Comparison of ENCODE assay signal across 18 cellular contexts in genomic region chrX:41412261-41413167, GRCh38. TPM values are rescaled to one million over a fixed set of nuclear protein-coding genes. Genes with fewer than 3 reads are reported as not detected.
A peak's percentile ranks its signal among the peaks of the same experiment; 100 is the strongest.
DNase-seq lines count a peak whose midpoint lies in the region; ATAC-seq, FAIRE-seq and TF ChIP-seq lines count a peak whose summit lies in the region.
"Had no signal": no experiment of that assay in that cellular context is flagged by ENCODE, and none has a peak within 500 bp of the region (broad histone marks: within the 10 kb centered on the region; RNA-seq: fewer than 3 reads in every experiment).

No MANE protein-coding gene starts in this region.

- no peak overlapping the region for H3K4ac ChIP-seq in H1 (replicated peaks; ENCODE audit: insufficient read length, low read depth, low read length)

- H3K27me3 ChIP-seq in H1 (replicated peaks in 1 of 4; ENCODE audit: control insufficient read depth in 3 of 4, extremely low read depth in 1 of 4, insufficient read depth in 3 of 4, low read length in 3 of 4) (no peaks in the 10 kb centered on the region), pancreas (peaks cover 0 to 15% (median 0%) of the 10 kb centered on the region in 4 donors), vagina (no peaks in the 10 kb centered on the region)
- H3K27me3 ChIP-seq: testis had no signal

- intact Hi-C loops in activated CD8-positive, alpha-beta T cell treated with anti-CD3 and anti-CD28 coated beads for 36 hours (cut with micrococcal nuclease) = no loop called here
- intact Hi-C loops in pancreas (cut with DNase I) (no loop called here), vagina (cut with DNase I) (no loop called here), OCI-LY7 (cut with micrococcal nuclease; ENCODE audit: unreplicated experiment) (no loop called here)

- H2BK20ac ChIP-seq in H1 (ENCODE audit: low read length) = no peak overlapping the region

- H3K18ac ChIP-seq in H1 (ENCODE audit: extremely low read depth, low read length) = no peak overlapping the region

- H3K23me2 ChIP-seq in H1 (ENCODE audit: low read depth, low read length) = no peaks in the 10 kb centered on the region

- CTCF ChIA-PET in activated CD8-positive, alpha-beta T cell treated with anti-CD3 and anti-CD28 coated beads for 36 hours (lab: Charles Lee) = no interaction called here
- CTCF ChIA-PET in activated CD8-positive, alpha-beta T cell treated with anti-CD3 and anti-CD28 coated beads, Interleukin-2, amount 10 ng/mL, durations not matched to agents 7 days and 5 days (lab: Charles Lee) = no interaction called here
- CTCF ChIA-PET in H1 (lab: Charles Lee; ENCODE audit: partially characterized antibody) = interaction anchor here (0.7 to 0.8 kb wide), 3 partner anchors 48 to 110 kb away, joined by 3 read pairs; no protein-coding TSS in a partner anchor
- CTCF ChIA-PET in OCI-LY7 (lab: Charles Lee; ENCODE audit: unreplicated experiment) = no interaction called here

- TF ChIP-seq EP300 in H1 (IDR thresholded peaks at IDR 0.05; ENCODE audit: borderline replicate concordance in 1 of 2, low read depth in 2 of 2, low read length in 2 of 2) = no peak

- no peak for TF ChIP-seq CTCF in activated CD8-positive, alpha-beta T cell treated with anti-CD3 and anti-CD28 coated beads for 36 hours (IDR thresholded peaks at IDR 0.05)
- no peak for TF ChIP-seq CTCF in H1 (IDR thresholded peaks at IDR 0.05; ENCODE audit: control extremely low read depth in 1 of 3, insufficient read depth in 1 of 3, low read depth in 1 of 3, low read length in 3 of 3)
- no peak for TF ChIP-seq CTCF in pancreas (IDR thresholded peaks at IDR 0.05)
- no peak for TF ChIP-seq CTCF in vagina (IDR thresholded peaks at IDR 0.05)
- TF ChIP-seq CTCF in OCI-LY7 (conservative IDR thresholded peaks at IDR 0.05; ENCODE audit: low read length) = no peak

- H3K9me3 Mint-ChIP-seq in activated CD8-positive, alpha-beta T cell treated with anti-CD3 and anti-CD28 coated beads for 36 hours = no peaks in the 10 kb centered on the region
- H3K9me3 Mint-ChIP-seq in activated CD8-positive, alpha-beta T cell treated with anti-CD3 and anti-CD28 coated beads, Interleukin-2, amount 10 ng/mL, durations not matched to agents 7 days and 5 days (ENCODE audit: insufficient read depth) = no peaks in the 10 kb centered on the region
- H3K9me3 Mint-ChIP-seq: activated B cell treated with CpG ODN at 0.5 μM for 24 hours had no signal

- H4K91ac ChIP-seq in H1 (replicated peaks; ENCODE audit: insufficient read length, low read length) = no peak overlapping the region

- H3K27ac ChIP-seq in H1 (ENCODE audit: low read depth, low read length) (no peak overlapping the region), pancreas (no peak overlapping the region), vagina (no peak overlapping the region), OCI-LY7 (ENCODE audit: low read depth, low read length, poor library complexity, severe bottlenecking) (no peak overlapping the region)
- H3K27ac ChIP-seq: testis had no signal

- H3K4me2 ChIP-seq in H1 (ENCODE audit: insufficient read depth in 1 of 2, low read depth in 2 of 2, low read length in 2 of 2) (no peak overlapping the region), OCI-LY7 (ENCODE audit: low read length) (no peak overlapping the region)

- no peak overlapping the region for H2AK5ac ChIP-seq in H1 (ENCODE audit: low read depth, low read length)

- no peaks in the 10 kb centered on the region for H3K79me1 ChIP-seq in H1 (ENCODE audit: low read depth, low read length)

- H3K36me3 ChIP-seq in H1 (ENCODE audit: control insufficient read depth in 2 of 4, insufficient read depth in 4 of 4, low read length in 3 of 4) = no peaks in the 10 kb centered on the region
- no peaks in the 10 kb centered on the region for H3K36me3 ChIP-seq in pancreas
- H3K36me3 ChIP-seq in vagina = no peaks in the 10 kb centered on the region
- H3K36me3 ChIP-seq in OCI-LY7 (ENCODE audit: insufficient read depth, low read length) = no peaks in the 10 kb centered on the region

- no peak overlapping the region for H2BK5ac ChIP-seq in H1 (ENCODE audit: low read depth, low read length)

- H2BK12ac ChIP-seq in H1 (ENCODE audit: low read depth, low read length) = no peak overlapping the region

- no peaks in the 10 kb centered on the region for H3K27me3 Mint-ChIP-seq in activated CD8-positive, alpha-beta T cell treated with anti-CD3 and anti-CD28 coated beads for 36 hours
- no peaks in the 10 kb centered on the region for H3K27me3 Mint-ChIP-seq in activated CD8-positive, alpha-beta T cell treated with anti-CD3 and anti-CD28 coated beads, Interleukin-2, amount 10 ng/mL, durations not matched to agents 7 days and 5 days (ENCODE audit: low read depth)
- H3K27me3 Mint-ChIP-seq: activated B cell treated with CpG ODN at 0.5 μM for 24 hours; activated naive CD8-positive, alpha-beta T cell had no signal

- H3K9me2 ChIP-seq in OCI-LY7 (ENCODE audit: insufficient read depth, low read length) = no peaks in the 10 kb centered on the region

- no peak overlapping the region for H3K56ac ChIP-seq in H1 (replicated peaks; ENCODE audit: insufficient read length, low read depth, low read length)

- no peak overlapping the region for H3K27ac Mint-ChIP-seq in activated CD8-positive, alpha-beta T cell treated with anti-CD3 and anti-CD28 coated beads for 36 hours
- no peak overlapping the region for H3K27ac Mint-ChIP-seq in activated CD8-positive, alpha-beta T cell treated with anti-CD3 and anti-CD28 coated beads, Interleukin-2, amount 10 ng/mL, durations not matched to agents 7 days and 5 days
- H3K27ac Mint-ChIP-seq: activated B cell treated with CpG ODN at 0.5 μM for 24 hours; activated naive CD8-positive, alpha-beta T cell had no signal

- H3K9me3 ChIP-seq in H1 (ENCODE audit: insufficient read depth in 2 of 2, low read depth in 1 of 2, low read length in 1 of 2) (peaks cover 0 to 4% of the 10 kb centered on the region in 2 experiments; a peak in 1 of 4 replicates), pancreas (no peaks in the 10 kb centered on the region), vagina (no peaks in the 10 kb centered on the region), OCI-LY7 (ENCODE audit: low read length) (no peaks in the 10 kb centered on the region)
- H3K9me3 ChIP-seq: testis had no signal

- TF ChIP-seq POLR2A in H1 (IDR thresholded peaks at IDR 0.05; ENCODE audit: control extremely low read depth in 1 of 2, low read depth in 2 of 2, low read length in 2 of 2) (no peak), vagina (IDR thresholded peaks at IDR 0.05) (no peak)

- no peak overlapping the region for H4K8ac ChIP-seq in H1 (ENCODE audit: extremely low read depth, insufficient read depth, low read length)

- H4K20me1 ChIP-seq in H1 (replicated peaks in 1 of 2; ENCODE audit: control insufficient read depth in 1 of 2, insufficient read depth in 2 of 2, low read length in 2 of 2) (no peaks in the 10 kb centered on the region), OCI-LY7 (ENCODE audit: insufficient read depth, low read length) (no peaks in the 10 kb centered on the region)

- no peak overlapping the region for H3K4me3 Mint-ChIP-seq in activated CD8-positive, alpha-beta T cell treated with anti-CD3 and anti-CD28 coated beads for 36 hours
- no peak overlapping the region for H3K4me3 Mint-ChIP-seq in activated CD8-positive, alpha-beta T cell treated with anti-CD3 and anti-CD28 coated beads, Interleukin-2, amount 10 ng/mL, durations not matched to agents 7 days and 5 days
- H3K4me3 Mint-ChIP-seq: activated B cell treated with CpG ODN at 0.5 μM for 24 hours; activated naive CD8-positive, alpha-beta T cell had no signal

- no peak overlapping the region for H3K14ac ChIP-seq in H1 (ENCODE audit: insufficient read length)

- WGBS in H1 (ENCODE audit: extremely low coverage in 1 of 2, insufficient coverage in 1 of 2, insufficient read length in 1 of 2, insufficient replicate concordance in 2 of 2, low coverage in 1 of 2, low lambda C conversion rate in 2 of 2, missing lambda C conversion rate in 1 of 2), 2 experiments = 91% methylated on average over 7 of the region's 11 CpGs; no CpG with 5 or more reads in 1 of the 2 experiments
- 66 to 72% methylated on average over 11 of the region's 11 CpGs for WGBS in pancreas, 2 donors

- POLR2A ChIA-PET in activated CD8-positive, alpha-beta T cell treated with anti-CD3 and anti-CD28 coated beads for 36 hours (lab: Charles Lee) = no interaction called here
- POLR2A ChIA-PET in activated CD8-positive, alpha-beta T cell treated with anti-CD3 and anti-CD28 coated beads, Interleukin-2, amount 10 ng/mL, durations not matched to agents 7 days and 5 days (lab: Charles Lee) = no interaction called here
- POLR2A ChIA-PET in H1 (lab: Charles Lee; ENCODE audit: partially characterized antibody) (interaction anchor here (1.5 kb wide), 1 partner anchor 136 kb away, joined by 3 read pairs; no protein-coding TSS in a partner anchor), OCI-LY7 (lab: Charles Lee) (interaction anchor here (0.7 kb wide), 1 partner anchor 20 kb away, joined by 3 read pairs; no protein-coding TSS in a partner anchor)

- no peak for TF ChIP-seq RAD21 in H1 (IDR thresholded peaks at IDR 0.05 in 1 of 2, conservative IDR thresholded peaks at IDR 0.05 in 1 of 2; ENCODE audit: low read depth in 2 of 2, low read length in 2 of 2)

- FAIRE-seq in H1 (lab: Jason Lieb, UNC) (no peak), pancreas (lab: Jason Lieb, UNC) (no peak)
- FAIRE-seq: bronchial epithelial cell had no signal

- no TSS peak for BruUV-seq in OCI-LY7 (replicated peaks; lab: Mats Ljungman, UMichigan)

- H2BK15ac ChIP-seq in H1 (ENCODE audit: low read length) = no peak overlapping the region

- H2BK120ac ChIP-seq in H1 (replicated peaks; ENCODE audit: low read depth, low read length) = no peak overlapping the region

- ATAC-seq in activated CD8-positive, alpha-beta T cell treated with anti-CD3 and anti-CD28 coated beads for 36 hours = no peak
- no peak for ATAC-seq in activated CD8-positive, alpha-beta T cell treated with anti-CD3 and anti-CD28 coated beads, Interleukin-2, amount 10 ng/mL, durations not matched to agents 7 days and 5 days
- ATAC-seq in pancreas = peak in 3 of 4 donors; percentile 16 to 37 (median 27)
- no peak for ATAC-seq in GM21447 (IDR thresholded peaks at IDR 0.05; ENCODE audit: unreplicated experiment)

- no peak overlapping the region for H4K5ac ChIP-seq in H1 (ENCODE audit: insufficient read length, low read depth, low read length)

- no peaks in the 10 kb centered on the region for H3K4me1 Mint-ChIP-seq in activated CD8-positive, alpha-beta T cell treated with anti-CD3 and anti-CD28 coated beads for 36 hours (ENCODE audit: low read depth)
- no peaks in the 10 kb centered on the region for H3K4me1 Mint-ChIP-seq in activated CD8-positive, alpha-beta T cell treated with anti-CD3 and anti-CD28 coated beads, Interleukin-2, amount 10 ng/mL, durations not matched to agents 7 days and 5 days (ENCODE audit: low read depth)
- H3K4me1 Mint-ChIP-seq: activated B cell treated with CpG ODN at 0.5 μM for 24 hours had no signal

- H3K79me2 ChIP-seq in H1 (ENCODE audit: control insufficient read depth in 1 of 2, insufficient read depth in 2 of 2, low read length in 2 of 2) (no peaks in the 10 kb centered on the region), OCI-LY7 (ENCODE audit: insufficient read depth, low read depth, low read length) (no peaks in the 10 kb centered on the region)

- no peak overlapping the region for H3K9ac ChIP-seq in H1 (replicated peaks in 1 of 4; ENCODE audit: extremely low read depth in 1 of 4, low read depth in 3 of 4, low read length in 3 of 4)

- no peak overlapping the region for H3K23ac ChIP-seq in H1 (ENCODE audit: insufficient read length)

- H3K4me3 ChIP-seq in H1 (ENCODE audit: extremely low read depth in 1 of 4, insufficient read depth in 2 of 4, low read depth in 3 of 4, low read length in 4 of 4) (no peak overlapping the region), pancreas (no peak overlapping the region), vagina (no peak overlapping the region), OCI-LY7 (ENCODE audit: low read depth, low read length, poor library complexity, severe bottlenecking) (no peak overlapping the region)
- H3K4me3 ChIP-seq: testis had no signal

- H3K36me3 Mint-ChIP-seq in activated CD8-positive, alpha-beta T cell treated with anti-CD3 and anti-CD28 coated beads for 36 hours (ENCODE audit: low read depth) = no peaks in the 10 kb centered on the region
- H3K36me3 Mint-ChIP-seq in activated CD8-positive, alpha-beta T cell treated with anti-CD3 and anti-CD28 coated beads, Interleukin-2, amount 10 ng/mL, durations not matched to agents 7 days and 5 days (ENCODE audit: low read depth) = no peaks in the 10 kb centered on the region
- H3K36me3 Mint-ChIP-seq: activated naive CD8-positive, alpha-beta T cell had no signal

- H3K4me1 ChIP-seq in H1 (replicated peaks in 1 of 4; ENCODE audit: control insufficient read depth in 3 of 4, insufficient read depth in 4 of 4, low read length in 3 of 4) = no peaks in the 10 kb centered on the region
- H3K4me1 ChIP-seq in pancreas = no peaks in the 10 kb centered on the region
- H3K4me1 ChIP-seq in vagina = no peaks in the 10 kb centered on the region
- no peaks in the 10 kb centered on the region for H3K4me1 ChIP-seq in OCI-LY7 (ENCODE audit: insufficient read depth, low read length, poor library complexity, severe bottlenecking)
- H3K4me1 ChIP-seq: testis had no signal

- H2AFZ ChIP-seq in H1 (ENCODE audit: low read length) (peak overlapping the region; percentile 81; the same call in 1 of the 2 replicates), OCI-LY7 (ENCODE audit: low read length) (no peak overlapping the region)

- peak; percentile 3 for DNase-seq in activated CD8-positive, alpha-beta T cell treated with anti-CD3 and anti-CD28 coated beads for 36 hours
- DNase-seq in activated CD8-positive, alpha-beta T cell treated with anti-CD3 and anti-CD28 coated beads, Interleukin-2, amount 10 ng/mL, durations not matched to agents 7 days and 5 days = no peak
- peak; percentile 44 for DNase-seq in LoVo (ENCODE audit: low spot score)
- DNase-seq in H1 (ENCODE audit: low read depth in 1 of 2, low spot score in 2 of 2) = no peak
- DNase-seq in pancreas = peak in 3 of 6 donors; percentile 10 to 61 (median 37)
- DNase-seq in vagina (ENCODE audit: extremely low spot score in 2 of 2) = no peak
- no peak for DNase-seq in OCI-LY7 (ENCODE audit: low spot score)
- DNase-seq: activated B cell treated with CpG ODN at 0.5 μM for 24 hours; activated CD8-positive, alpha-beta memory T cell treated with anti-CD3 and anti-CD28 coated beads, Interleukin-2, amount 50 U/mL, for 48 hours; DND-41; HCEC 1CT; islet precursor cell; NCI-H2171; testis had no signal

RNA-seq across cellular contexts. Expression of gene NYX, which starts 34.6 kb away (rescaled TPM):
- total RNA-seq in activated CD8-positive, alpha-beta T cell treated with anti-CD3 and anti-CD28 coated beads for 36 hours = not detected
- total RNA-seq in activated CD8-positive, alpha-beta T cell treated with anti-CD3 and anti-CD28 coated beads, Interleukin-2, amount 10 ng/mL, durations not matched to agents 7 days and 5 days = not detected
- not detected in 2 replicates for total RNA-seq in H1 (2021; fragmentation: NEBNext Ultra II Directional; extraction: Animal tissue kit (Norgen Biotek cat#: 25700))
- 0.05 TPM in 1 of 2 replicates, not detected in the other for polyA plus RNA-seq in H1 (2011; rRNA removed)
- 0.06 TPM for polyA plus RNA-seq in H1 (2011; cell fraction: cytosol; rRNA removed)
- polyA plus RNA-seq in H1 (2011; cell fraction: nucleus; rRNA removed) = 0.07 TPM
- 0.09 to 0.79 TPM (median 0.30 TPM) in 4 replicates for polyA plus RNA-seq in H1 (2012, experiment 1 of 2)
- 0.10 TPM for polyA plus RNA-seq in H1 (2012, experiment 2 of 2)
- polyA plus RNA-seq in H1 (2013, experiment 1 of 2) = 0.08 TPM
- 0.04 TPM for polyA plus RNA-seq in H1 (2013, experiment 2 of 2)
- not detected in 2 replicates for polyA minus RNA-seq in H1 (2011; rRNA and poly(A)+ RNA removed)
- polyA minus RNA-seq in H1 (2011; cell fraction: cytosol; rRNA and poly(A)+ RNA removed) = not detected
- polyA minus RNA-seq in H1 (2011; cell fraction: nucleus; rRNA and poly(A)+ RNA removed) = not detected
- not detected for total RNA-seq in pancreas
- not detected for polyA plus RNA-seq in pancreas
- not detected for total RNA-seq in vagina
- not detected in 2 replicates for total RNA-seq in OCI-LY7 (2014; rRNA removed; shearing (Covaris generic))
- total RNA-seq in OCI-LY7 (2022) = 0.23 TPM in 1 of 2 replicates, not detected in the other
- total RNA-seq: activated B cell treated with CpG ODN at 0.5 μM for 24 hours, bronchial epithelial cell, LHCN-M2 had no signal

Comparison
In these comparisons a context has a peak if more than half of its experiments do, and no peak if none do; other contexts are left out.
1. DNase-seq: peak in activated CD8-positive, alpha-beta T cell treated with anti-CD3 and anti-CD28 coated beads for 36 hours (single experiment) and LoVo (single experiment); none in activated CD8-positive, alpha-beta T cell treated with anti-CD3 and anti-CD28 coated beads, Interleukin-2, amount 10 ng/mL, durations not matched to agents 7 days and 5 days (single experiment), H1 (0 of 2), vagina (0 of 2) and OCI-LY7 (single experiment).
2. ATAC-seq: peak in pancreas (3 of 4); none in activated CD8-positive, alpha-beta T cell treated with anti-CD3 and anti-CD28 coated beads for 36 hours (single experiment), activated CD8-positive, alpha-beta T cell treated with anti-CD3 and anti-CD28 coated beads, Interleukin-2, amount 10 ng/mL, durations not matched to agents 7 days and 5 days (single experiment) and GM21447 (single experiment).
3. POLR2A ChIA-PET loops: an anchor here in H1 (1.5 kb wide) and OCI-LY7 (0.7 kb wide); none called in activated CD8-positive, alpha-beta T cell treated with anti-CD3 and anti-CD28 coated beads for 36 hours and activated CD8-positive, alpha-beta T cell treated with anti-CD3 and anti-CD28 coated beads, Interleukin-2, amount 10 ng/mL, durations not matched to agents 7 days and 5 days.